ENCODE assay signal across 8 cellular contexts in the genomic region with DNA sequence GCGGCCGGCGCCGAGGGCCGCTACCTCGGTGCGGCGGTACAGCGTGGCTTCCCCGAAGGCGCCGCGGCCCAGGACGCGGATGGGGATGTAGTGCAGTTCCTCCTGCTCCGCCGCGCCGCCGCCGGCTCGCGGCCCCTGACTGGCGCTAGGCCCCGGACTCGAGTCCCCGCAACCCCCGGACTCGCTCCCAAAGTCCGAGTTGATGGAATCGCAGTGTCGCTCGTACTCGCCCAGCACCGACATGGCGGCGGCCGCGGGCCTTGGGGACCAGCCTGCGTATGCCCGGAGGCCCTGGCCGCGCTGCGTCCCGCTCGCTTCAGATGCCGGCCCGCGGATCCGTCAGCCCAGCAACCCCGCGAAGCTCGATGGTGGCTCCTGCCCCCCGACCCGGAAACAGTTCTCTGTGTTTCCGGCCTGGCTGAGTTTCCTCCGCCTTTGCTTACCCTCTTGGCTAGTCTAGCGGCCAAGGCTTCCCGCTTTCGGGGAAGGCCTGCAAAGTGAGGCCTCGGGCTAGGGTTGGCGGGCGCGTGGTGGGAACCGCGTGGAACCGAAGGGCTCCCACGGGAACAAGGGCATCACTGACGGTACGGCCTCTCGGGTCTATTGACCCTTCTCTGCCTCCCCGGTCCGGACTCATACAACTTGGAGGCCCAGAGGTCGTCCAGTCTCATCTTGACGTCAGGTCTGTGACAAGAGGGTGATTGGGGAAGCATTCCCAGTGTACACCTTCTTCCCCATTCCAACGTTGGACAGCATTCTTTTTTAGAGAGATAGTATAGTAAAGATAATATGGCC. TPM values are rescaled to one million over a fixed set of nuclear protein-coding genes. Genes with fewer than 3 reads are reported as not detected.
A peak's percentile ranks its signal among the peaks of the same experiment; 100 is the strongest.
DNase-seq lines count a peak whose midpoint lies in the region; ATAC-seq and TF ChIP-seq lines count a peak whose summit lies in the region.

A gene (minus strand): TSS at position 370 of the 795 bp plus-strand sequence. CDS start 127 bp downstream, at position 243.

- TF ChIP-seq POLR2A in GM19099 (IDR thresholded peaks at IDR 0.05; ENCODE audit: extremely low read depth, insufficient read length, low read depth), result peak; percentile 94

- peak within 1 kb of the TSS; percentile 85 for H3K4me3 ChIP-seq in choroid plexus epithelial cell (ENCODE audit: low read depth, low read length)

- peak; percentile 95 for DNase-seq in AG20443 (ENCODE audit: low spot score)
- DNase-seq in NCI-H510A treated with DMSO at 0.1 percent for 48 hours (lab: John Stamatoyannopoulos, UW), result peak; percentile 76
- DNase-seq in activated CD4-positive, alpha-beta T cell treated with anti-CD3 and anti-CD28 coated beads for 4 hours, result peak; percentile 85 to 86
- peak; percentile 88 for DNase-seq in choroid plexus epithelial cell (ENCODE audit: low read depth)
- peak; percentile 88 to 91 for DNase-seq in left colon
- peak; percentile 91 for DNase-seq in stimulated activated CD4-positive, alpha-beta T cell treated with anti-CD3 and anti-CD28 coated beads, Interleukin-1b, Interleukin-23, amount 100 ng/mL, for 48 hours

- no peak for TF ChIP-seq CTCF in choroid plexus epithelial cell (conservative IDR thresholded peaks at IDR 0.05; ENCODE audit: low read depth, low read length)

- intact Hi-C loops in left colon (cut with DNase I, micrococcal nuclease), result loop anchor here in 1 of 2 donors (5.0 kb wide), 1 partner anchor 175 kb away; no protein-coding TSS in a partner anchor

- ATAC-seq in HG03432 (IDR thresholded peaks at IDR 0.05; ENCODE audit: unreplicated experiment) (peak; percentile 89), left colon (peak; percentile 85)

RNA-seq across cellular contexts. Expression of the gene that starts here (rescaled TPM):
- total RNA-seq in left colon, result 10 to 100 TPM; 44.8 to 47.6 TPM

Comparison
In these comparisons a context has a peak if more than half of its experiments do, and no peak if none do; other contexts are left out.
1. Peak in every context shown above with its lines: DNase-seq, ATAC-seq and H3K4me3 ChIP-seq.